8 cellular contexts compared by ENCODE assay signal in the genomic region with DNA sequence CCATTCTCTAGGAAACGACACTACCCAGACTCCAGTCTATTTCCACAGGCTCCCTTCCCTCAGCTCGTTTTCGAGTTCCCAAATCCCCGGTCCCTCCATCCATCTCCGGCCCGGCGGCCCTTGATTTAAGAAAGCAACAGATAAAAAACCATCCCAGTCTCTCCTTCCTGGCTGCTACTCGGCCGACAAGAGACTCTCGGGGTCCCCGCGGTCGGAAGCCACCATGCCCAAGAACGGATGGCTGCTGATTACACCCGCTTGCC. TPM values are rescaled to one million over a fixed set of nuclear protein-coding genes. Genes with fewer than 3 reads are reported as not detected.
A peak's percentile ranks its signal among the peaks of the same experiment; 100 is the strongest.
DNase-seq lines count a peak whose midpoint lies in the region; ATAC-seq, FAIRE-seq and TF ChIP-seq lines count a peak whose summit lies in the region.

No MANE protein-coding gene starts in this region.

- intact Hi-C loops in breast epithelium (cut with DNase I; ENCODE audit: low total_unique reads), result no loop called here

- H3K4me3 ChIP-seq in A549 (peak overlapping the region; percentile 97), breast epithelium (peak overlapping the region; percentile 79 to 97 (median 80)), mesodermal cell (ENCODE audit: extremely low read depth, insufficient read depth, low read length, poor library complexity, severe bottlenecking) (peak overlapping the region; percentile 63)

- DNase-seq in A549 (ENCODE audit: low read depth in 1 of 2, low spot score in 1 of 2), result no peak
- no peak for DNase-seq in breast epithelium (ENCODE audit: low spot score in 2 of 2)
- no peak for DNase-seq in NCI-H2081 (lab: John Stamatoyannopoulos, UW)
- no peak for DNase-seq in amygdala (lab: John Stamatoyannopoulos, UW)
- no peak for DNase-seq in activated CD8-positive, alpha-beta memory T cell treated with anti-CD3 and anti-CD28 coated beads for 24 hours

- POLR2A ChIA-PET in A549 (lab: Yijun Ruan, JAX), result interaction anchor here (0.5 to 2.8 kb wide), 7 partner anchors 26 to 403 kb away, joined by 3 to 21 read pairs (median 3); partner anchors contain the start of genes MYH10, NDEL1 and SLC25A35

- H3K36me3 ChIP-seq in breast epithelium, result no peaks in the 10 kb centered on the region
- peaks cover 43% of the 10 kb centered on the region for H3K36me3 ChIP-seq in mesodermal cell (ENCODE audit: control insufficient read depth, insufficient read depth, low read length)

- H3K27me3 ChIP-seq in breast epithelium, result no peaks in the 10 kb centered on the region

- CTCF ChIA-PET in A549 (lab: Yijun Ruan, JAX), result interaction anchor here (0.6 to 8.2 kb wide), 16 partner anchors 13 to 1620 kb away, joined by 3 to 82 read pairs (median 4); partner anchors contain the start of gene RNF222

- under 1% methylated on average over 15 of the region's 15 CpGs for WGBS in A549 (ENCODE audit: missing lambda C conversion rate)
- 0 to 1% methylated on average over 13 to 15 of the region's 15 CpGs for WGBS in mesodermal cell (ENCODE audit: insufficient coverage in 2 of 2), 2 experiments

- TF ChIP-seq POLR2A in A549 (IDR thresholded peaks at IDR 0.05; ENCODE audit: low read length) (no peak), breast epithelium (IDR thresholded peaks at IDR 0.05) (no peak)

- H3K9me3 ChIP-seq in A549 (no peaks in the 10 kb centered on the region), breast epithelium (no peaks in the 10 kb centered on the region), mesodermal cell (ENCODE audit: control insufficient read depth, low read length) (no peaks in the 10 kb centered on the region)

- peak overlapping the region; percentile 95 for H3K4me2 ChIP-seq in A549

- ATAC-seq in A549 (no peak), HG03095 (IDR thresholded peaks at IDR 0.05; ENCODE audit: unreplicated experiment) (peak; percentile 3), GM19452 (IDR thresholded peaks at IDR 0.05; ENCODE audit: unreplicated experiment) (no peak)

- TF ChIP-seq CTCF in A549 (IDR thresholded peaks at IDR 0.05) (no peak), breast epithelium (IDR thresholded peaks at IDR 0.05) (no peak)

- no peak for TF ChIP-seq RAD21 in A549 (conservative IDR thresholded peaks at IDR 0.05 in 1 of 2, IDR thresholded peaks at IDR 0.05 in 1 of 2)

- no peak for TF ChIP-seq EP300 in A549 (IDR thresholded peaks at IDR 0.05)

- FAIRE-seq in A549 (lab: Jason Lieb, UNC), result no peak

- H3K4me1 ChIP-seq in A549 (peaks cover 48% of the 10 kb centered on the region), breast epithelium (peaks cover 4 to 15% of the 10 kb centered on the region in 2 donors), mesodermal cell (ENCODE audit: control insufficient read depth, insufficient read depth, low read length, poor library complexity, severe bottlenecking) (peaks cover 33% of the 10 kb centered on the region)

- H3K27ac ChIP-seq in A549 (peak overlapping the region; percentile 93 to 99), breast epithelium (peak overlapping the region; percentile 89 to 94), mesodermal cell (ENCODE audit: low read depth, low read length, severe bottlenecking) (peak overlapping the region; percentile 98)

TF ChIP-seq in A549, 52 proteins besides CTCF, POLR2A, EP300 and RAD21:
- TF ChIP-seq NFE2L2 (conservative IDR thresholded peaks at IDR 0.05; ENCODE audit: low read length) (no peak), MYC (IDR thresholded peaks at IDR 0.05; ENCODE audit: borderline replicate concordance, low read length) (peak; percentile 94; the same call in 1 of the 2 replicates), KDM5A (IDR thresholded peaks at IDR 0.05) (0 out of 2 replicates have a peak, but pooled peaks have one; percentile 26), HOXA7 (CRISPR knock-in tag; IDR thresholded peaks at IDR 0.05) (peak; percentile 16; the same call in 1 of the 2 replicates), ZFP36 (IDR thresholded peaks at IDR 0.05; ENCODE audit: borderline replicate concordance, partially characterized antibody) (no peak), EHF (CRISPR knock-in tag; IDR thresholded peaks at IDR 0.05) (no peak), FOSL2 (IDR thresholded peaks at IDR 0.05) (no peak), FOSL2 (CRISPR knock-in tag; IDR thresholded peaks at IDR 0.05) (0 out of 2 replicates have a peak, but pooled peaks have one; percentile 8), CBX8 (IDR thresholded peaks at IDR 0.05) (no peak), PBX3 (IDR thresholded peaks at IDR 0.05) (no peak), CBX2 (IDR thresholded peaks at IDR 0.05; ENCODE audit: borderline replicate concordance, low read depth) (no peak), MAX (IDR thresholded peaks at IDR 0.05) (peak; percentile 88; the same call in 1 of the 2 replicates), RFX5 (IDR thresholded peaks at IDR 0.05) (peak; percentile 23; the same call in 1 of the 2 replicates), FOSB (CRISPR knock-in tag; IDR thresholded peaks at IDR 0.05) (no peak), TFCP2L1 (CRISPR knock-in tag; IDR thresholded peaks at IDR 0.05) (no peak), ZC3H11A (IDR thresholded peaks at IDR 0.05) (no peak), PHF8 (IDR thresholded peaks at IDR 0.05; ENCODE audit: borderline replicate concordance, low read depth) (peak; percentile 97), CHD4 (IDR thresholded peaks at IDR 0.05; ENCODE audit: borderline replicate concordance) (no peak), ZSCAN20 (CRISPR knock-in tag; IDR thresholded peaks at IDR 0.05) (0 out of 2 replicates have a peak, but pooled peaks have one; percentile 80)

RNA-seq across cellular contexts. Expression of gene RPL26, which starts 0.2 kb away (rescaled TPM):
- polyA plus RNA-seq in A549 (2011; rRNA removed), result 6,286 and 7,141 TPM in 2 replicates
- 3,627 and 5,145 TPM in 2 replicates for polyA plus RNA-seq in A549 (2012; cell fraction: cytosol; rRNA removed)
- 762 and 1,293 TPM in 2 replicates for polyA plus RNA-seq in A549 (2012; cell fraction: nucleus; rRNA removed)
- polyA plus RNA-seq in A549 (2017; fragmentation: RNase III; extraction: RNeasy Plus Mini Kit Qiagen cat#74134 plus additional on column Dnase treatment), result 5,521 to 6,159 TPM (median 5,591 TPM) in 3 replicates
- 905 and 1,060 TPM in 2 replicates for polyA minus RNA-seq in A549 (2011; rRNA and poly(A)+ RNA removed)
- 1,000 to 10,000 TPM; 3,666 to 5,219 (median 4,419) TPM for total RNA-seq in breast epithelium
- 2,672 TPM for polyA plus RNA-seq in mesodermal cell (2013, experiment 1 of 2)
- polyA plus RNA-seq in mesodermal cell (2013, experiment 2 of 2), result 2,827 TPM

RNA-seq across cellular contexts. Expression of gene RNF222, which starts 14.8 kb away (rescaled TPM):
- not detected in 2 replicates for polyA plus RNA-seq in A549 (2011; rRNA removed)
- polyA plus RNA-seq in A549 (2012; cell fraction: cytosol; rRNA removed), result 0.01 TPM in 1 of 2 replicates, not detected in the other
- 0.01 TPM in 1 of 2 replicates, not detected in the other for polyA plus RNA-seq in A549 (2012; cell fraction: nucleus; rRNA removed)
- polyA plus RNA-seq in A549 (2017; fragmentation: RNase III; extraction: RNeasy Plus Mini Kit Qiagen cat#74134 plus additional on column Dnase treatment), result not detected in 3 replicates
- polyA minus RNA-seq in A549 (2011; rRNA and poly(A)+ RNA removed), result not detected in 2 replicates
- not detected for total RNA-seq in breast epithelium
- polyA plus RNA-seq in mesodermal cell (2013, experiment 1 of 2), result not detected
- polyA plus RNA-seq in mesodermal cell (2013, experiment 2 of 2), result not detected

RNA-seq across cellular contexts. Expression of gene ODF4, which starts 43.2 kb away (rescaled TPM):
- polyA plus RNA-seq in A549 (2011; rRNA removed) (not detected in 2 replicates), A549 (2017; fragmentation: RNase III; extraction: RNeasy Plus Mini Kit Qiagen cat#74134 plus additional on column Dnase treatment) (not detected in 3 replicates)
- not detected in 2 replicates for polyA plus RNA-seq in A549 (2012; cell fraction: cytosol; rRNA removed)
- polyA plus RNA-seq in A549 (2012; cell fraction: nucleus; rRNA removed), result not detected in 2 replicates
- polyA minus RNA-seq in A549 (2011; rRNA and poly(A)+ RNA removed), result not detected in 2 replicates
- total RNA-seq in breast epithelium, result not detected
- not detected for polyA plus RNA-seq in mesodermal cell (2013, experiment 1 of 2)
- polyA plus RNA-seq in mesodermal cell (2013, experiment 2 of 2), result not detected

RNA-seq across cellular contexts. Expression of gene NDEL1, which starts 52.9 kb away (rescaled TPM):
- 71.0 and 91.0 TPM in 2 replicates for polyA plus RNA-seq in A549 (2011; rRNA removed)
- polyA plus RNA-seq in A549 (2012; cell fraction: cytosol; rRNA removed), result 55.0 and 65.1 TPM in 2 replicates
- polyA plus RNA-seq in A549 (2012; cell fraction: nucleus; rRNA removed), result 115 and 146 TPM in 2 replicates
- 50.7 to 53.3 TPM (median 51.5 TPM) in 3 replicates for polyA plus RNA-seq in A549 (2017; fragmentation: RNase III; extraction: RNeasy Plus Mini Kit Qiagen cat#74134 plus additional on column Dnase treatment)
- polyA minus RNA-seq in A549 (2011; rRNA and poly(A)+ RNA removed), result 44.7 and 52.2 TPM in 2 replicates
- total RNA-seq in breast epithelium, result 10 to 100 TPM; 51.1 to 80.6 (median 61.4) TPM
- polyA plus RNA-seq in mesodermal cell (2013, experiment 1 of 2), result 45.7 TPM
- 44.0 TPM for polyA plus RNA-seq in mesodermal cell (2013, experiment 2 of 2)
